15 cellular contexts compared by ENCODE assay signal in the genomic region with DNA sequence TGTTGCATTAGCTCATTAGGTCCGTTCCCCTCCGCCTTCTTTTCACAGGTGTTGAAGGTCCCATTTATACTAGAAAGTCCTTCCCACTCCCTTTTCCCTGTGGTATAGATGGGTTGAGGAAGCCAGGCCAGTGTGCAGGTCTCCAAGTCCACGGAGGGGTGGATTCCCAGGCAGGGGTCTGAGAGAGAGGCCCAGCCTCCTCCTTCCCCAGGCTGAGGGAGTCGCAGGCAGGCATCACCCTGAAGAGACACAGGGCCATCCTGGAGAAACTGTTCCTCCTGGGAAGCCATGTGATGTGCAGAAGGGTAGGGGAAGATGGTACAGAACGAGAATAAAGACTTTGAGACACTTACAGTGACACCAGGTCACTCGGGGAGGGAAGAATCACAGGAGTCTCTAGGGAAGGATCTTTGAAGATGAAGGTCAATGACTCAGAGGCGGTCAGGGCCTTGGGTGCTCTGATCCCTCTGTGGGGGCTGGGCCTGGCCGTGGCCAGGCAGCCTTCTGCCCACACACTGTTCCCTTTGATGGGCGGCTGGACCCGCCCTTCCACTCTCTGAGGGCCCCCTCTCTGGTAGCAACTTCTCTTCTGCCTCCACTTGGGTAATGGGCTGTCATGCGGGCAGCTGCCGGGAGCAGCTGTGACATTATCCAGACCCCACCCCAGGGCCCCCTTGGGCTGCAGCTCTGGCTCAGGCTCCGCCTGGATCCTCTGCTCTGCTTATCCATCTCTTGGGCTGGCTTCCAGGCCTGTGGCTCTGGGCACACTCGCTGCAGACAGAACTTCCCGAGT. TPM values are rescaled to one million over a fixed set of nuclear protein-coding genes. Genes with fewer than 3 reads are reported as not detected.
DNase-seq lines count a peak whose midpoint lies in the region; ATAC-seq and TF ChIP-seq lines count a peak whose summit lies in the region.
"Had no signal": no experiment of that assay in that cellular context is flagged by ENCODE, and none has a peak within 500 bp of the region (broad histone marks: within the 10 kb centered on the region; RNA-seq: fewer than 3 reads in every experiment).

No MANE protein-coding gene starts in this region.

- peak overlapping the region; percentile 10 for H3K4me2 ChIP-seq in trophoblast cell (ENCODE audit: low read length)

- no peak overlapping the region for H3K23ac ChIP-seq in trophoblast cell (ENCODE audit: low read length)

- H3K27me3 ChIP-seq in BE2C (no peaks in the 10 kb centered on the region), heart right ventricle (no peaks in the 10 kb centered on the region), trophoblast cell (ENCODE audit: insufficient read depth, low read length) (no peaks in the 10 kb centered on the region)
- H3K27me3 ChIP-seq: colonic mucosa had no signal

- H3K4me1 ChIP-seq in BE2C (peaks cover 58% of the 10 kb centered on the region), heart right ventricle (peaks cover 6 to 33% (median 22%) of the 10 kb centered on the region in 9 donors), trophoblast cell (ENCODE audit: control insufficient read depth in 1 of 2, insufficient read depth in 2 of 2, low read length in 2 of 2) (peaks cover 58 to 63% of the 10 kb centered on the region in 2 experiments)
- H3K4me1 ChIP-seq: colonic mucosa had no signal

- H3K4me3 ChIP-seq in BE2C (ENCODE audit: low read depth, low read length): peak overlapping the region; percentile 17; the same call in 1 of the 2 replicates
- no peak overlapping the region for H3K4me3 ChIP-seq in heart right ventricle
- no peak overlapping the region for H3K4me3 ChIP-seq in trophoblast cell (ENCODE audit: low read depth, low read length)
- H3K4me3 ChIP-seq: colonic mucosa, HAP-1 had no signal

- H3K9me3 ChIP-seq in BE2C (no peaks in the 10 kb centered on the region), heart right ventricle (no peaks in the 10 kb centered on the region), trophoblast cell (ENCODE audit: insufficient read depth, low read depth, low read length) (no peaks in the 10 kb centered on the region)
- H3K9me3 ChIP-seq: colonic mucosa, HAP-1 had no signal

- peak overlapping the region; percentile 6 for H3K14ac ChIP-seq in trophoblast cell (ENCODE audit: low read length)

- ATAC-seq in heart right ventricle: peak in 6 of 8 donors; percentile 41 to 82 (median 64)
- ATAC-seq in HG03097 (IDR thresholded peaks at IDR 0.05; ENCODE audit: low FRiP score, unreplicated experiment): no peak

- POLR2A ChIA-PET in HEK293T (lab: Yijun Ruan, JAX): interaction anchor here (2.0 kb wide), 1 partner anchor 45 kb away, joined by 4 read pairs; the partner anchor contains the start of gene RHOB

- H4K91ac ChIP-seq in trophoblast cell (ENCODE audit: low read depth, low read length): peak overlapping the region; percentile 64

- peak overlapping the region; percentile 7 for H4K8ac ChIP-seq in trophoblast cell (ENCODE audit: low read depth, low read length)

- no peak overlapping the region for H3K4ac ChIP-seq in trophoblast cell (ENCODE audit: low read depth, low read length)

- peaks cover 60% of the 10 kb centered on the region for H3K79me1 ChIP-seq in trophoblast cell (ENCODE audit: low read length)

- H2BK12ac ChIP-seq in trophoblast cell (ENCODE audit: low read length): peak overlapping the region; percentile 34

- peaks cover 11% of the 10 kb centered on the region for H3K79me2 ChIP-seq in trophoblast cell (ENCODE audit: control insufficient read depth, insufficient read depth, low read length, poor library complexity)

- H2BK5ac ChIP-seq in trophoblast cell (ENCODE audit: low read depth, low read length, poor library complexity): peak overlapping the region; percentile 27

- H2AFZ ChIP-seq in trophoblast cell (ENCODE audit: insufficient read depth, low read length, poor library complexity): no peak overlapping the region

- peak overlapping the region; percentile 2 for H2AK5ac ChIP-seq in trophoblast cell (ENCODE audit: low read length)

- peak overlapping the region; percentile 62 for H2BK120ac ChIP-seq in trophoblast cell (ENCODE audit: insufficient read depth, low read length, poor library complexity)

- intact Hi-C loops in heart right ventricle (cut with DNase I): no loop called here

- no peak overlapping the region for H3K27ac ChIP-seq in heart right ventricle
- H3K27ac ChIP-seq in trophoblast cell (ENCODE audit: low read depth, low read length): peak overlapping the region; percentile 70
- H3K27ac ChIP-seq: colonic mucosa, WERI-Rb-1 had no signal

- CTCF ChIA-PET in HEK293T (lab: Yijun Ruan, JAX): no interaction called here

- peak; percentile 98 for DNase-seq in BE2C
- peak; percentile 83 for DNase-seq in RPMI7951 (ENCODE audit: low read depth)
- DNase-seq in heart right ventricle: peak; percentile 33 to 41
- DNase-seq in trophoblast cell: peak in 1 of 2 donors; percentile 45
- DNase-seq in HEK293T (ENCODE audit: extremely low spot score): no peak
- no peak for DNase-seq in NCI-H526 (lab: John Stamatoyannopoulos, UW)
- no peak for DNase-seq in T-helper 1 cell
- DNase-seq: activated naive CD8-positive, alpha-beta T cell treated with anti-CD3 and anti-CD28 coated beads for 36 hours; colonic mucosa; DMS53; NCI-H1694 treated with DMSO at 0.1 percent for 48 hours; NCI-H748 treated with DMSO at 0.1 percent for 48 hours; WERI-Rb-1 had no signal

- H3K36me3 ChIP-seq in BE2C (no peaks in the 10 kb centered on the region), heart right ventricle (no peaks in the 10 kb centered on the region), trophoblast cell (ENCODE audit: control insufficient read depth in 1 of 2, insufficient read depth in 2 of 2, low read length in 2 of 2) (no peaks in the 10 kb centered on the region)
- H3K36me3 ChIP-seq: colonic mucosa, HAP-1, WERI-Rb-1 had no signal

- no peak overlapping the region for H4K12ac ChIP-seq in trophoblast cell (ENCODE audit: low read depth, low read length)

- H3K18ac ChIP-seq in trophoblast cell (ENCODE audit: low read length): peak overlapping the region; percentile 8

- WGBS in heart right ventricle, 2 donors: 52 to 60% methylated on average over 15 of the region's 15 CpGs
- no CpG with 5 or more reads among the region's 15 CpGs for WGBS in trophoblast cell (ENCODE audit: extremely low coverage, insufficient coverage, insufficient read length)

- no peak for TF ChIP-seq CTCF in BE2C (IDR thresholded peaks at IDR 0.05; ENCODE audit: low read depth, low read length)
- TF ChIP-seq CTCF in heart right ventricle (IDR thresholded peaks at IDR 0.05): no peak

- H3K9ac ChIP-seq in trophoblast cell (ENCODE audit: low read length): no peak overlapping the region

TF ChIP-seq in HEK293T, 16 proteins besides CTCF, POLR2A, EP300 and RAD21:
- TF ChIP-seq CTBP1 (IDR thresholded peaks at IDR 0.05; ENCODE audit: borderline replicate concordance) (no peak), BHLHE40 (IDR thresholded peaks at IDR 0.05; ENCODE audit: borderline replicate concordance) (no peak), NFRKB (IDR thresholded peaks at IDR 0.05) (no peak), SUZ12 (IDR thresholded peaks at IDR 0.05) (no peak), L3MBTL2 (conservative IDR thresholded peaks at IDR 0.05) (no peak), ZNF384 (IDR thresholded peaks at IDR 0.05) (no peak), ELF4 (IDR thresholded peaks at IDR 0.05) (no peak), FOXK2 (IDR thresholded peaks at IDR 0.05) (no peak), HDGF (IDR thresholded peaks at IDR 0.05; ENCODE audit: borderline replicate concordance) (no peak)

RNA-seq across cellular contexts. Expression of gene RHOB, which starts 45.1 kb away (rescaled TPM):
- polyA plus RNA-seq in BE2C (2012; ENCODE audit: insufficient read depth, insufficient read length, low read depth): 278 TPM
- 33.5 and 35.8 TPM in 2 replicates for total RNA-seq in RPMI7951 (2014; rRNA removed; shearing (Covaris generic))
- 100 to 1,000 TPM; 105 to 313 (median 157) TPM for total RNA-seq in heart right ventricle
- 100 to 1,000 TPM; 151 to 337 TPM for polyA plus RNA-seq in heart right ventricle
- polyA plus RNA-seq in trophoblast cell (2013): 220 and 222 TPM in 2 replicates

Comparison
In these comparisons a context has a peak if more than half of its experiments do, and no peak if none do; other contexts are left out.
1. DNase-seq: peak in BE2C (single experiment), RPMI7951 (single experiment) and heart right ventricle (2 of 2); none in HEK293T (single experiment), NCI-H526 (0 of 2) and T-helper 1 cell (0 of 5).